Comparison of ENCODE assay signal across 11 cellular contexts in genomic region chr16:17346441-17346773, GRCh38.
DNase-seq lines count a peak whose midpoint lies in the region; ATAC-seq and TF ChIP-seq lines count a peak whose summit lies in the region.
"Had no signal": no experiment of that assay in that cellular context is flagged by ENCODE, and none has a peak within 500 bp of the region (broad histone marks: within the 10 kb centered on the region; RNA-seq: fewer than 3 reads in every experiment).

No MANE protein-coding gene starts in this region.

- H3K4me3 ChIP-seq in tibial nerve: no peak overlapping the region
- H3K4me3 ChIP-seq: HAP-1 had no signal

- intact Hi-C loops in Calu3 (cut with micrococcal nuclease; ENCODE audit: unreplicated experiment): no loop called here

- H3K36me3 ChIP-seq in tibial nerve: no peaks in the 10 kb centered on the region
- H3K36me3 ChIP-seq: HAP-1 had no signal

- no peak for TF ChIP-seq POLR2A in tibial nerve (IDR thresholded peaks at IDR 0.05)

- no TSS peak for BruUV-seq in Calu3 (replicated peaks; lab: Mats Ljungman, UMichigan)

- DNase-seq in activated naive CD4-positive, alpha-beta T cell treated with anti-CD3 and anti-CD28 coated beads, Interleukin-2, amount 10 ng/mL, durations not matched to agents 7 days and 5 days: no peak
- no peak for DNase-seq in activated naive CD4-positive, alpha-beta T cell treated with Interleukin-2 at 50 U/mL for 16 hours
- no peak for DNase-seq in activated CD4-positive, alpha-beta memory T cell treated with anti-CD3 and anti-CD28 coated beads, Interleukin-2, amount 10 ng/mL, durations not matched to agents 7 days and 5 days
- DNase-seq in memory B cell (ENCODE audit: low spot score in 2 of 2) (no peak), tibial nerve (ENCODE audit: low spot score in 2 of 2) (no peak), Ammon's horn (ENCODE audit: low spot score) (no peak), EL (no peak), Calu3 (no peak)

- H3K9me3 ChIP-seq in tibial nerve: no peaks in the 10 kb centered on the region
- H3K9me3 ChIP-seq: HAP-1 had no signal

- TF ChIP-seq EP300 in tibial nerve (IDR thresholded peaks at IDR 0.05): no peak

- peak overlapping the region in 3 of 4 donors; percentile 30 to 69 (median 38) for H3K27ac ChIP-seq in tibial nerve
- H3K27ac ChIP-seq: VCaP had no signal

- H3K4me1 Mint-ChIP-seq in activated naive CD4-positive, alpha-beta T cell treated with anti-CD3 and anti-CD28 coated beads, Interleukin-2, amount 10 ng/mL, durations not matched to agents 7 days and 5 days: peaks cover 86% of the 10 kb centered on the region
- H3K4me1 Mint-ChIP-seq in activated CD4-positive, alpha-beta memory T cell treated with anti-CD3 and anti-CD28 coated beads, Interleukin-2, amount 10 ng/mL, durations not matched to agents 7 days and 5 days: peaks cover 81% of the 10 kb centered on the region
- H3K4me1 Mint-ChIP-seq in memory B cell (peaks cover 45% of the 10 kb centered on the region), Calu3 (ENCODE audit: low read depth, unreplicated experiment) (no peaks in the 10 kb centered on the region)

- peaks cover 0 to 64% (median 20%) of the 10 kb centered on the region in 4 donors for H3K4me1 ChIP-seq in tibial nerve
- H3K4me1 ChIP-seq: HAP-1 had no signal

- no peaks in the 10 kb centered on the region for H3K27me3 Mint-ChIP-seq in activated naive CD4-positive, alpha-beta T cell treated with anti-CD3 and anti-CD28 coated beads, Interleukin-2, amount 10 ng/mL, durations not matched to agents 7 days and 5 days
- no peaks in the 10 kb centered on the region for H3K27me3 Mint-ChIP-seq in activated CD4-positive, alpha-beta memory T cell treated with anti-CD3 and anti-CD28 coated beads, Interleukin-2, amount 10 ng/mL, durations not matched to agents 7 days and 5 days
- H3K27me3 Mint-ChIP-seq in memory B cell (no peaks in the 10 kb centered on the region), Calu3 (ENCODE audit: unreplicated experiment) (no peaks in the 10 kb centered on the region)

- H3K27me3 ChIP-seq in tibial nerve: no peaks in the 10 kb centered on the region

- H3K27ac Mint-ChIP-seq in activated naive CD4-positive, alpha-beta T cell treated with anti-CD3 and anti-CD28 coated beads, Interleukin-2, amount 10 ng/mL, durations not matched to agents 7 days and 5 days: peak overlapping the region; percentile 98
- peak overlapping the region; percentile 98 for H3K27ac Mint-ChIP-seq in activated CD4-positive, alpha-beta memory T cell treated with anti-CD3 and anti-CD28 coated beads, Interleukin-2, amount 10 ng/mL, durations not matched to agents 7 days and 5 days
- H3K27ac Mint-ChIP-seq in memory B cell: peak overlapping the region; percentile 55
- no peak overlapping the region for H3K27ac Mint-ChIP-seq in Calu3 (ENCODE audit: unreplicated experiment)

- TF ChIP-seq CTCF in tibial nerve (IDR thresholded peaks at IDR 0.05) (no peak), Calu3 (IDR thresholded peaks at IDR 0.05; ENCODE audit: unreplicated experiment) (no peak)

- WGBS in tibial nerve, 2 donors: 33 to 42% methylated on average over 3 of the region's 3 CpGs

- CTCF ChIA-PET in activated naive CD4-positive, alpha-beta T cell treated with anti-CD3 and anti-CD28 coated beads, Interleukin-2, amount 10 ng/mL, durations not matched to agents 7 days and 5 days (lab: Charles Lee): interaction anchor here (1.0 to 5.1 kb wide), 5 partner anchors 13 to 134 kb away, joined by 3 to 24 read pairs (median 8); no protein-coding TSS in a partner anchor
- CTCF ChIA-PET in activated CD4-positive, alpha-beta memory T cell treated with anti-CD3 and anti-CD28 coated beads, Interleukin-2, amount 10 ng/mL, durations not matched to agents 7 days and 5 days (lab: Charles Lee): interaction anchor here (1.6 to 3.9 kb wide), 4 partner anchors 13 to 70 kb away, joined by 3 to 23 read pairs (median 13); no protein-coding TSS in a partner anchor
- CTCF ChIA-PET in Calu3 (lab: Charles Lee): interaction anchor here (0.6 kb wide), 1 partner anchor 127 kb away, joined by 8 read pairs; no protein-coding TSS in a partner anchor

- H3K4me3 Mint-ChIP-seq in activated naive CD4-positive, alpha-beta T cell treated with anti-CD3 and anti-CD28 coated beads, Interleukin-2, amount 10 ng/mL, durations not matched to agents 7 days and 5 days: no peak overlapping the region
- no peak overlapping the region for H3K4me3 Mint-ChIP-seq in activated CD4-positive, alpha-beta memory T cell treated with anti-CD3 and anti-CD28 coated beads, Interleukin-2, amount 10 ng/mL, durations not matched to agents 7 days and 5 days
- H3K4me3 Mint-ChIP-seq in memory B cell (no peak overlapping the region), Calu3 (ENCODE audit: low read depth, unreplicated experiment) (no peak overlapping the region)

- no peaks in the 10 kb centered on the region for H3K9me3 Mint-ChIP-seq in activated naive CD4-positive, alpha-beta T cell treated with anti-CD3 and anti-CD28 coated beads, Interleukin-2, amount 10 ng/mL, durations not matched to agents 7 days and 5 days
- no peaks in the 10 kb centered on the region for H3K9me3 Mint-ChIP-seq in activated CD4-positive, alpha-beta memory T cell treated with anti-CD3 and anti-CD28 coated beads, Interleukin-2, amount 10 ng/mL, durations not matched to agents 7 days and 5 days
- H3K9me3 Mint-ChIP-seq in memory B cell (no peaks in the 10 kb centered on the region), Calu3 (ENCODE audit: low read depth, unreplicated experiment) (no peaks in the 10 kb centered on the region)

- ATAC-seq in memory B cell (ENCODE audit: low read depth): no peak
- ATAC-seq: left lobe of liver had no signal

- peaks cover 49% of the 10 kb centered on the region for H3K36me3 Mint-ChIP-seq in activated naive CD4-positive, alpha-beta T cell treated with anti-CD3 and anti-CD28 coated beads, Interleukin-2, amount 10 ng/mL, durations not matched to agents 7 days and 5 days
- H3K36me3 Mint-ChIP-seq in activated CD4-positive, alpha-beta memory T cell treated with anti-CD3 and anti-CD28 coated beads, Interleukin-2, amount 10 ng/mL, durations not matched to agents 7 days and 5 days (ENCODE audit: low read depth): peaks cover 39% of the 10 kb centered on the region
- peaks cover 6% of the 10 kb centered on the region for H3K36me3 Mint-ChIP-seq in memory B cell
- no peaks in the 10 kb centered on the region for H3K36me3 Mint-ChIP-seq in Calu3 (ENCODE audit: insufficient read depth, unreplicated experiment)

- POLR2A ChIA-PET in activated CD4-positive, alpha-beta memory T cell treated with anti-CD3 and anti-CD28 coated beads, Interleukin-2, amount 10 ng/mL, durations not matched to agents 7 days and 5 days (lab: Charles Lee): interaction anchor here (0.6 to 10.5 kb wide), 12 partner anchors 13 to 128 kb away, joined by 3 to 353 read pairs (median 3); partner anchors contain the start of gene XYLT1
